In genomic region chr1:229022595-229023350, GRCh38 we compare ENCODE assay signal across 1 cellular context.
TF ChIP-seq lines count a peak whose summit lies in the region.

No MANE protein-coding gene starts in this region.

TF ChIP-seq in HepG2, 621 proteins besides CTCF, POLR2A, EP300 and RAD21 (continued from another document and continues in another):
- TF ChIP-seq ZBTB34 (CRISPR knock-in tag; IDR thresholded peaks at IDR 0.05) (0 out of 2 replicates have a peak, but pooled peaks have one; percentile 50), KLF16 (CRISPR knock-in tag; IDR thresholded peaks at IDR 0.05) (no peak), POGZ (CRISPR knock-in tag; IDR thresholded peaks at IDR 0.05) (peak; percentile 63), IKZF4 (CRISPR knock-in tag; IDR thresholded peaks at IDR 0.05; ENCODE audit: borderline replicate concordance, low read depth, not compliant biosample characterization) (no peak), TAF15 (IDR thresholded peaks at IDR 0.05; ENCODE audit: low read depth, low read length, poor library complexity, severe bottlenecking) (no peak), ZNF646 (CRISPR knock-in tag; IDR thresholded peaks at IDR 0.05) (no peak), ISL2 (CRISPR knock-in tag; IDR thresholded peaks at IDR 0.05) (peak; percentile 71), ETV5 (CRISPR knock-in tag; IDR thresholded peaks at IDR 0.05; ENCODE audit: borderline replicate concordance) (no peak), ZSCAN9 (CRISPR knock-in tag; IDR thresholded peaks at IDR 0.05; ENCODE audit: borderline replicate concordance) (peak; percentile 47; the same call in 1 of the 2 replicates), POLR2AphosphoS2 (IDR thresholded peaks at IDR 0.05; ENCODE audit: low read depth, low read length) (no peak), PHB2 (IDR thresholded peaks at IDR 0.05; ENCODE audit: partially characterized antibody) (no peak), TEAD3 (CRISPR knock-in tag; optimal IDR thresholded peaks at IDR 0.05; ENCODE audit: borderline replicate concordance) (peak; percentile 62), CCDC6 (CRISPR knock-in tag; IDR thresholded peaks at IDR 0.05) (no peak), THAP11 (CRISPR knock-in tag; IDR thresholded peaks at IDR 0.05) (peak; percentile 12; the same call in 1 of the 2 replicates), ZSCAN12 (CRISPR knock-in tag; IDR thresholded peaks at IDR 0.05) (no peak), RFXAP (CRISPR knock-in tag; IDR thresholded peaks at IDR 0.05; ENCODE audit: borderline replicate concordance) (no peak), BORCS8-MEF2B (CRISPR knock-in tag; IDR thresholded peaks at IDR 0.05) (no peak), PPARG (CRISPR knock-in tag; conservative IDR thresholded peaks at IDR 0.05) (0 out of 2 replicates have a peak, but pooled peaks have one; percentile 16), DPF2 (CRISPR knock-in tag; IDR thresholded peaks at IDR 0.05; ENCODE audit: borderline replicate concordance, low read depth) (no peak), SNAPC4 (CRISPR knock-in tag; IDR thresholded peaks at IDR 0.05) (no peak), ZIK1 (CRISPR knock-in tag; IDR thresholded peaks at IDR 0.05; ENCODE audit: borderline replicate concordance, low read depth) (no peak), ZSCAN21 (CRISPR knock-in tag; IDR thresholded peaks at IDR 0.05; ENCODE audit: borderline replicate concordance) (no peak), ASH2L (IDR thresholded peaks at IDR 0.05; ENCODE audit: insufficient read length, low read depth, low read length) (no peak), ARID5B (CRISPR knock-in tag; IDR thresholded peaks at IDR 0.05) (peak; percentile 83), TFAP4 (IDR thresholded peaks at IDR 0.05; ENCODE audit: borderline replicate concordance, low read depth) (peak; percentile 61; the same call in 1 of the 2 replicates), MAX (IDR thresholded peaks at IDR 0.05) (0 out of 2 replicates have a peak, but pooled peaks have one; percentile 13), LRRFIP1 (CRISPR knock-in tag; conservative IDR thresholded peaks at IDR 0.05) (no peak), NFKBIZ (CRISPR knock-in tag; IDR thresholded peaks at IDR 0.05) (no peak), ARHGAP35 (CRISPR knock-in tag; IDR thresholded peaks at IDR 0.05; ENCODE audit: borderline replicate concordance) (no peak), ZFY (CRISPR knock-in tag; IDR thresholded peaks at IDR 0.05) (no peak; the same call in 1 of the 2 replicates), CREM (IDR thresholded peaks at IDR 0.05) (peak; percentile 39; the same call in 1 of the 2 replicates), CREM (CRISPR knock-in tag; IDR thresholded peaks at IDR 0.05) (no peak), ZMYM2 (CRISPR knock-in tag; IDR thresholded peaks at IDR 0.05) (no peak)
